11 cellular contexts compared by ENCODE assay signal in the genomic region with DNA sequence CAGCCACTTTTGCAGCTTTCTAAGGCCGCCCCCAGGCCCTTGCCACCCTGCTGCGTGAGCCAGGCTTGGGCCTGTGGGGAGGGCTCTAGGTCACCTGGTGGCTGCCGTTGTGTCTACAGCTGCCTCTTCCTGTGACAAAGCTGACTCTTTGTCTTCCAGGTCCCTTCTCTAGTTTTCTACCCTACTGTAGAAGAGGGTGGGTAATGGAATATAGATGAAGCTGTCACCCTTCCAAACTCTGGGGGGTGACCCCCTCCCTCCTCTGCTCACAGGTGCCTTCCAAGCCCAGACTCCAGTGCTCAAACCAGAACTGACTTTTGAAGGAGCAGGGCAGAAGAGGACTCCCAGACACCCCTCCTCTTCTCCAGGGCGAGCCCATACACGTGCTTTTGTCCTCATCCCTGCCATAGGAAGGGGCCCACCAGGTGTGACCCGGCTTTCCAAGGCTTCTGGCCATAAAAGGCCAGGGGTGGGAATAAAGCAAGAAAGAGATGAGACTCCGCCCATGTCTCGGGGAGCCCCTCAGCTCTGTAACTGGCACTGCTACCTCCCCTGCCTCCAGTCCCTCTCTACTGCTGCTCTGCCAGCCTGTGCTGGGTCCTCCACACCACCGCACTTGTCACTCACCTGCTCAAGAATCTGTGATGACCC. TPM values are rescaled to one million over a fixed set of nuclear protein-coding genes. Genes with fewer than 3 reads are reported as not detected.
DNase-seq lines count a peak whose midpoint lies in the region; ATAC-seq and TF ChIP-seq lines count a peak whose summit lies in the region.
"Had no signal": no experiment of that assay in that cellular context is flagged by ENCODE, and none has a peak within 500 bp of the region (broad histone marks: within the 10 kb centered on the region; RNA-seq: fewer than 3 reads in every experiment).

No MANE protein-coding gene starts in this region.

- peaks cover 12% of the 10 kb centered on the region for H3K36me3 Mint-ChIP-seq in activated CD8-positive, alpha-beta T cell treated with anti-CD3 and anti-CD28 coated beads for 36 hours (ENCODE audit: low read depth)

- H3K4me1 ChIP-seq in mucosa of descending colon (ENCODE audit: low read depth) = no peaks in the 10 kb centered on the region

- CTCF ChIA-PET in activated CD8-positive, alpha-beta T cell treated with anti-CD3 and anti-CD28 coated beads for 36 hours (lab: Charles Lee) = interaction anchor here (0.5 to 2.2 kb wide), 11 partner anchors 9 to 168 kb away, joined by 3 to 8 read pairs (median 4); partner anchors contain the start of gene SDC1

- H3K36me3 ChIP-seq in mucosa of descending colon (ENCODE audit: low read depth) = no peaks in the 10 kb centered on the region

- H3K4me3 ChIP-seq in mucosa of descending colon = no peak overlapping the region
- H3K4me3 ChIP-seq: thoracic aorta had no signal

- no peaks in the 10 kb centered on the region for H3K9me3 ChIP-seq in mucosa of descending colon
- H3K9me3 ChIP-seq: thoracic aorta had no signal

- peaks cover 4% of the 10 kb centered on the region for H3K4me1 Mint-ChIP-seq in activated CD8-positive, alpha-beta T cell treated with anti-CD3 and anti-CD28 coated beads for 36 hours (ENCODE audit: low read depth)

- peak; percentile 55 for ATAC-seq in activated CD8-positive, alpha-beta T cell treated with anti-CD3 and anti-CD28 coated beads for 36 hours
- peak; percentile 47 for ATAC-seq in mucosa of descending colon

- POLR2A ChIA-PET in activated CD8-positive, alpha-beta T cell treated with anti-CD3 and anti-CD28 coated beads for 36 hours (lab: Charles Lee) = interaction anchor here (1.1 kb wide), 2 partner anchors 110 to 190 kb away, joined by 3 to 4 read pairs; no protein-coding TSS in a partner anchor

- H3K27me3 Mint-ChIP-seq in activated CD8-positive, alpha-beta T cell treated with anti-CD3 and anti-CD28 coated beads for 36 hours = peaks cover 2% of the 10 kb centered on the region

- H3K9me3 Mint-ChIP-seq in activated CD8-positive, alpha-beta T cell treated with anti-CD3 and anti-CD28 coated beads for 36 hours = no peaks in the 10 kb centered on the region

- no peak overlapping the region for H3K27ac Mint-ChIP-seq in activated CD8-positive, alpha-beta T cell treated with anti-CD3 and anti-CD28 coated beads for 36 hours

- intact Hi-C loops in activated CD8-positive, alpha-beta T cell treated with anti-CD3 and anti-CD28 coated beads for 36 hours (cut with micrococcal nuclease) = no loop called here
- intact Hi-C loops in mucosa of descending colon (cut with DNase I, micrococcal nuclease) = no loop called here

- no peak for TF ChIP-seq CTCF in activated CD8-positive, alpha-beta T cell treated with anti-CD3 and anti-CD28 coated beads for 36 hours (IDR thresholded peaks at IDR 0.05)
- TF ChIP-seq CTCF in mucosa of descending colon (IDR thresholded peaks at IDR 0.05) = no peak

- H3K4me3 Mint-ChIP-seq in activated CD8-positive, alpha-beta T cell treated with anti-CD3 and anti-CD28 coated beads for 36 hours = no peak overlapping the region

- DNase-seq in NCI-H146 (lab: John Stamatoyannopoulos, UW) = peak; percentile 63
- DNase-seq in NCI-H146 treated with DMSO at 0.1 percent for 48 hours (lab: John Stamatoyannopoulos, UW; ENCODE audit: unreplicated experiment) = no peak
- DNase-seq in HT-29 (ENCODE audit: low spot score) = peak; percentile 33
- DNase-seq in activated CD8-positive, alpha-beta T cell treated with anti-CD3 and anti-CD28 coated beads for 36 hours = peak; percentile 18
- DNase-seq in mucosa of descending colon = no peak
- no peak for DNase-seq in SKM-1 (lab: John Stamatoyannopoulos, UW; ENCODE audit: unreplicated experiment)
- DNase-seq in stimulated activated CD4-positive, alpha-beta T cell treated with anti-CD3 and anti-CD28 coated beads, Interleukin-2, amount 100 ng/mL, for 24 hours = no peak
- DNase-seq in NCI-H226 = no peak
- DNase-seq: NCI-H1930, nucleus accumbens had no signal

RNA-seq across cellular contexts. Expression of gene SDC1, which starts 17.9 kb away (rescaled TPM):
- 304 and 307 TPM in 2 replicates for total RNA-seq in HT-29 (2014; rRNA removed; shearing (Covaris generic))
- under 1 TPM; 0.11 to 0.14 TPM for total RNA-seq in activated CD8-positive, alpha-beta T cell treated with anti-CD3 and anti-CD28 coated beads for 36 hours
- 100 to 1,000 TPM in 2 of 3 donors, 10 to 100 TPM in 1; 65.3 to 170 (median 162) TPM for total RNA-seq in mucosa of descending colon

Comparison
In these comparisons a context has a peak if more than half of its experiments do, and no peak if none do; other contexts are left out.
1. DNase-seq: peak in NCI-H146 (single experiment), HT-29 (single experiment) and activated CD8-positive, alpha-beta T cell treated with anti-CD3 and anti-CD28 coated beads for 36 hours (single experiment); none in NCI-H146 treated with DMSO at 0.1 percent for 48 hours (single experiment), mucosa of descending colon (0 of 3), SKM-1 (single experiment), stimulated activated CD4-positive, alpha-beta T cell treated with anti-CD3 and anti-CD28 coated beads, Interleukin-2, amount 100 ng/mL, for 24 hours (0 of 2) and NCI-H226 (single experiment).
2. RNA of gene SDC1, which starts 17.9 kb away (total RNA-seq): 304 to 307 TPM in HT-29 and 65.3 to 170 TPM in mucosa of descending colon; 0.11 to 0.14 TPM in activated CD8-positive, alpha-beta T cell treated with anti-CD3 and anti-CD28 coated beads for 36 hours; every median in the first group is over 10 times any median in the second.